ENCODE assay signal across 23 cellular contexts in genomic region chr14:76309572-76310551, GRCh38.
DNase-seq lines count a peak whose midpoint lies in the region; ATAC-seq and TF ChIP-seq lines count a peak whose summit lies in the region.
"Had no signal": no experiment of that assay in that cellular context is flagged by ENCODE, and none has a peak within 500 bp of the region (broad histone marks: within the 10 kb centered on the region; RNA-seq: fewer than 3 reads in every experiment).

No MANE protein-coding gene starts in this region.

- H3K36me3 ChIP-seq in esophagus squamous epithelium: no peaks in the 10 kb centered on the region
- H3K36me3 ChIP-seq in stomach: no peaks in the 10 kb centered on the region
- H3K36me3 ChIP-seq: colonic mucosa, left lung had no signal

- no peak for TF ChIP-seq POLR2A in esophagus squamous epithelium (IDR thresholded peaks at IDR 0.05)
- TF ChIP-seq POLR2A in stomach (IDR thresholded peaks at IDR 0.05): no peak

- TF ChIP-seq EP300 in stomach (IDR thresholded peaks at IDR 0.05): no peak

- H3K4me1 ChIP-seq in esophagus squamous epithelium (no peaks in the 10 kb centered on the region), stomach (no peaks in the 10 kb centered on the region)
- H3K4me1 ChIP-seq: colonic mucosa, left lung had no signal

- no peak for ATAC-seq in HG02973 (IDR thresholded peaks at IDR 0.05; ENCODE audit: unreplicated experiment)
- ATAC-seq: left lung; naive thymus-derived CD4-positive, alpha-beta T cell; T-cell had no signal

- peaks cover 0 to 62% (median 0%) of the 10 kb centered on the region in 4 donors for H3K27me3 ChIP-seq in esophagus squamous epithelium
- peaks cover 0 to 34% (median 6%) of the 10 kb centered on the region in 3 donors for H3K27me3 ChIP-seq in stomach
- H3K27me3 ChIP-seq: colonic mucosa had no signal

- DNase-seq in NCI-H2171 treated with DMSO at 0.1 percent for 48 hours (lab: John Stamatoyannopoulos, UW) (peak; percentile 8), NCI-H2171 (lab: John Stamatoyannopoulos, UW) (no peak), cardiac septum (ENCODE audit: low spot score) (peak; percentile 77), mesenteric fat pad (ENCODE audit: low spot score) (peak; percentile 84), ureter (ENCODE audit: low spot score) (peak; percentile 34), esophagus squamous epithelium (lab: John Stamatoyannopoulos, UW) (no peak), stomach (no peak)
- DNase-seq: activated gamma-delta T cell; anterior cingulate cortex; C1 segment of cervical spinal cord; colonic mucosa; DMS153; left lung; naive thymus-derived CD4-positive, alpha-beta T cell; NCI-H1048; NCI-H2107; NCI-H774; stimulated activated CD4-positive, alpha-beta T cell treated with anti-CD3 and anti-CD28 coated beads, Interleukin-2, amount 100 ng/mL, for 48 hours; T-cell had no signal

- no peaks in the 10 kb centered on the region for H3K9me3 ChIP-seq in esophagus squamous epithelium
- no peaks in the 10 kb centered on the region for H3K9me3 ChIP-seq in stomach
- H3K9me3 ChIP-seq: colonic mucosa, left lung had no signal

- H3K27ac ChIP-seq in esophagus squamous epithelium (no peak overlapping the region), stomach (peak overlapping the region in 2 of 5 donors; percentile 26 to 43)
- H3K27ac ChIP-seq: 22Rv1, colonic mucosa, left lung, RWPE1, VCaP had no signal

- H3K4me3 ChIP-seq in esophagus squamous epithelium (no peak overlapping the region), stomach (no peak overlapping the region)
- H3K4me3 ChIP-seq: colonic mucosa, left lung had no signal

- TF ChIP-seq CTCF in esophagus squamous epithelium (IDR thresholded peaks at IDR 0.05): no peak
- no peak for TF ChIP-seq CTCF in stomach (IDR thresholded peaks at IDR 0.05)

- intact Hi-C loops in cardiac septum (cut with DNase I) (loop anchor here (2.0 kb wide), 1 partner anchor 41 kb away; no protein-coding TSS in a partner anchor), esophagus squamous epithelium (cut with DNase I) (no loop called here), stomach (cut with DNase I; ENCODE audit: low total_unique reads) (no loop called here)

- 53 to 57% methylated on average over 11 to 14 of the region's 17 CpGs for WGBS in esophagus squamous epithelium, 2 donors
- 52 to 70% (median 60%) methylated on average over 14 to 17 of the region's 17 CpGs for WGBS in stomach, 5 donors

Comparison
In these comparisons a context has a peak if more than half of its experiments do, and no peak if none do; other contexts are left out.
1. DNase-seq: peak in NCI-H2171 treated with DMSO at 0.1 percent for 48 hours (single experiment), cardiac septum (single experiment), mesenteric fat pad (single experiment) and ureter (single experiment); none in NCI-H2171 (single experiment), esophagus squamous epithelium (single experiment) and stomach (single experiment).